ENCODE assay signal across 1 cellular context in genomic region chr13:79295906-79296564, GRCh38.
TF ChIP-seq lines count a peak whose summit lies in the region.

No MANE protein-coding gene starts in this region.

TF ChIP-seq in HepG2, 621 proteins besides CTCF, POLR2A, EP300 and RAD21:
- TF ChIP-seq, protein P1, sequence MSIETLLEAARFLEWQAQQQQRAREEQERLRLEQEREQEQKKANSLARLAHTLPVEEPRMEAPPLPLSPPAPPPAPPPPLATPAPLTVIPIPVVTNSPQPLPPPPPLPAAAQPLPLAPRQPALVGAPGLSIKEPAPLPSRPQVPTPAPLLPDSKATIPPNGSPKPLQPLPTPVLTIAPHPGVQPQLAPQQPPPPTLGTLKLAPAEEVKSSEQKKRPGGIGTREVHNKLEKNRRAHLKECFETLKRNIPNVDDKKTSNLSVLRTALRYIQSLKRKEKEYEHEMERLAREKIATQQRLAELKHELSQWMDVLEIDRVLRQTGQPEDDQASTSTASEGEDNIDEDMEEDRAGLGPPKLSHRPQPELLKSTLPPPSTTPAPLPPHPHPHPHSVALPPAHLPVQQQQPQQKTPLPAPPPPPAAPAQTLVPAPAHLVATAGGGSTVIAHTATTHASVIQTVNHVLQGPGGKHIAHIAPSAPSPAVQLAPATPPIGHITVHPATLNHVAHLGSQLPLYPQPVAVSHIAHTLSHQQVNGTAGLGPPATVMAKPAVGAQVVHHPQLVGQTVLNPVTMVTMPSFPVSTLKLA (IDR thresholded peaks at IDR 0.05), result peak; percentile 96
- TF ChIP-seq ZNF251 (CRISPR knock-in tag; IDR thresholded peaks at IDR 0.05), result no peak
- peak; percentile 38; the same call in 1 of the 2 replicates for TF ChIP-seq FOSL2 (CRISPR knock-in tag; IDR thresholded peaks at IDR 0.05)
